ENCODE assay signal across 28 cellular contexts in genomic region chr6:65935412-65935811, GRCh38.
"Had no signal": no experiment of that assay in that cellular context is flagged by ENCODE, and none has a peak within 500 bp of the region (broad histone marks: within the 10 kb centered on the region; RNA-seq: fewer than 3 reads in every experiment).

No MANE protein-coding gene starts in this region.

- H3K9me3 ChIP-seq: colonic mucosa, esophagus muscularis mucosa, gastrocnemius medialis, gastroesophageal sphincter had no signal

- H3K4me3 Mint-ChIP-seq: dendritic cell treated with granulocyte-macrophage colony-stimulating factor and Interleukin-4, amounts not matched to agents 40 ng/mL and 50 ng/mL, for 4 days; effector memory CD8-positive, alpha-beta T cell; endodermal cell had no signal

- H3K36me3 ChIP-seq: colonic mucosa, esophagus muscularis mucosa, esophagus squamous epithelium, gastrocnemius medialis, gastroesophageal sphincter, heart left ventricle, heart right ventricle had no signal

- H3K27me3 ChIP-seq: colonic mucosa, dorsolateral prefrontal cortex, esophagus muscularis mucosa, esophagus squamous epithelium, foreskin keratinocyte, gastrocnemius medialis, gastroesophageal sphincter, heart left ventricle, heart right ventricle had no signal

- FAIRE-seq: colon, endometrium, endothelial cell of umbilical vein, frontal cortex had no signal

- ATAC-seq: effector memory CD8-positive, alpha-beta T cell; esophagus mucosa; foreskin keratinocyte; gastrocnemius medialis; gastroesophageal sphincter; heart left ventricle; heart right ventricle had no signal

- H3K4me3 ChIP-seq: colonic mucosa, coronary artery, dorsolateral prefrontal cortex, esophagus muscularis mucosa, esophagus squamous epithelium, gastrocnemius medialis, gastroesophageal sphincter, heart left ventricle, heart right ventricle had no signal

- H3K27ac ChIP-seq: colonic mucosa, coronary artery, dorsolateral prefrontal cortex, epithelial cell of prostate, esophagus muscularis mucosa, esophagus squamous epithelium, foreskin keratinocyte, gastrocnemius medialis, gastroesophageal sphincter, heart left ventricle, heart right ventricle had no signal

- DNase-seq: colonic mucosa; cortex of kidney; dermis blood vessel endothelial cell; dorsolateral prefrontal cortex; effector CD4-positive, alpha-beta T cell; effector CD8-positive, alpha-beta T cell; effector memory CD4-positive, alpha-beta T cell; effector memory CD8-positive, alpha-beta T cell; endodermal cell; erythroblast; esophagus squamous epithelium; foreskin fibroblast; foreskin keratinocyte; gastrocnemius medialis; glutamatergic neuron; head of caudate nucleus; heart left ventricle; heart right ventricle had no signal

- H3K4me1 ChIP-seq: colonic mucosa, esophagus muscularis mucosa, esophagus squamous epithelium, foreskin keratinocyte, gastrocnemius medialis, gastroesophageal sphincter, heart left ventricle, heart right ventricle had no signal

- H3K27ac Mint-ChIP-seq: dendritic cell treated with granulocyte-macrophage colony-stimulating factor and Interleukin-4, amounts not matched to agents 40 ng/mL and 50 ng/mL, for 4 days; effector memory CD8-positive, alpha-beta T cell; endodermal cell had no signal

- H3K4me1 Mint-ChIP-seq: endodermal cell had no signal

- H3K27me3 Mint-ChIP-seq: dendritic cell treated with granulocyte-macrophage colony-stimulating factor and Interleukin-4, amounts not matched to agents 40 ng/mL and 50 ng/mL, for 4 days; effector memory CD8-positive, alpha-beta T cell had no signal
